Comparison of ENCODE assay signal across 9 cellular contexts in genomic region chr9:16039103-16039987, GRCh38.
DNase-seq lines count a peak whose midpoint lies in the region; ATAC-seq and TF ChIP-seq lines count a peak whose summit lies in the region.
"Had no signal": no experiment of that assay in that cellular context is flagged by ENCODE, and none has a peak within 500 bp of the region (broad histone marks: within the 10 kb centered on the region; RNA-seq: fewer than 3 reads in every experiment).

No MANE protein-coding gene starts in this region.

- H3K27ac Mint-ChIP-seq in activated naive CD8-positive, alpha-beta T cell treated with anti-CD3 and anti-CD28 coated beads, Interleukin-2, amount 50 U/mL, for 24 hours = no peak overlapping the region

- peak; percentile 56 for ATAC-seq in HG02884 (IDR thresholded peaks at IDR 0.05; ENCODE audit: unreplicated experiment)
- peak; percentile 54 for ATAC-seq in activated naive CD8-positive, alpha-beta T cell treated with anti-CD3 and anti-CD28 coated beads, Interleukin-2, amount 50 U/mL, for 24 hours
- ATAC-seq in HG03460 (IDR thresholded peaks at IDR 0.05; ENCODE audit: unreplicated experiment) = no peak
- no peak for ATAC-seq in GM19397 (IDR thresholded peaks at IDR 0.05; ENCODE audit: unreplicated experiment)

- H3K27me3 Mint-ChIP-seq in activated naive CD8-positive, alpha-beta T cell treated with anti-CD3 and anti-CD28 coated beads, Interleukin-2, amount 50 U/mL, for 24 hours = no peaks in the 10 kb centered on the region

- DNase-seq in GM06990 (ENCODE audit: extremely low read depth, insufficient read length) (no peak), medulla oblongata (ENCODE audit: extremely low spot score) (peak; percentile 44), activated gamma-delta T cell (lab: John Stamatoyannopoulos, UW) (no peak), activated T-cell treated with anti-CD3 and anti-CD28 coated beads for 4 hours (no peak)
- DNase-seq in activated naive CD8-positive, alpha-beta T cell treated with anti-CD3 and anti-CD28 coated beads, Interleukin-2, amount 50 U/mL, for 24 hours = no peak
- DNase-seq: NCI-H1417 treated with DMSO at 0.1 percent for 48 hours had no signal

- H3K36me3 Mint-ChIP-seq in activated naive CD8-positive, alpha-beta T cell treated with anti-CD3 and anti-CD28 coated beads, Interleukin-2, amount 50 U/mL, for 24 hours (ENCODE audit: low read depth) = no peaks in the 10 kb centered on the region

- H3K9me3 Mint-ChIP-seq in activated naive CD8-positive, alpha-beta T cell treated with anti-CD3 and anti-CD28 coated beads, Interleukin-2, amount 50 U/mL, for 24 hours = no peaks in the 10 kb centered on the region

- no peaks in the 10 kb centered on the region for H3K36me3 ChIP-seq in GM06990 (ENCODE audit: control insufficient read depth, insufficient read depth, low read length)

- H3K4me1 Mint-ChIP-seq in activated naive CD8-positive, alpha-beta T cell treated with anti-CD3 and anti-CD28 coated beads, Interleukin-2, amount 50 U/mL, for 24 hours = peaks cover 8% of the 10 kb centered on the region

- no peaks in the 10 kb centered on the region for H3K27me3 ChIP-seq in GM06990 (replicated peaks; ENCODE audit: control insufficient read depth, insufficient read depth, low read length)

- peak; percentile 47 for TF ChIP-seq CTCF in GM06990 (IDR thresholded peaks at IDR 0.05; ENCODE audit: insufficient read depth, low read length, poor library complexity, severe bottlenecking)

- H3K4me3 ChIP-seq in GM06990 (replicated peaks; ENCODE audit: low read depth, low read length) = no peak overlapping the region

- H3K4me3 Mint-ChIP-seq in activated naive CD8-positive, alpha-beta T cell treated with anti-CD3 and anti-CD28 coated beads, Interleukin-2, amount 50 U/mL, for 24 hours = no peak overlapping the region

Comparison
In these comparisons a context has a peak if more than half of its experiments do, and no peak if none do; other contexts are left out.
1. ATAC-seq: peak in HG02884 (single experiment) and activated naive CD8-positive, alpha-beta T cell treated with anti-CD3 and anti-CD28 coated beads, Interleukin-2, amount 50 U/mL, for 24 hours (single experiment); none in HG03460 (single experiment) and GM19397 (single experiment).